Comparison of ENCODE assay signal across 8 cellular contexts in the genomic region with DNA sequence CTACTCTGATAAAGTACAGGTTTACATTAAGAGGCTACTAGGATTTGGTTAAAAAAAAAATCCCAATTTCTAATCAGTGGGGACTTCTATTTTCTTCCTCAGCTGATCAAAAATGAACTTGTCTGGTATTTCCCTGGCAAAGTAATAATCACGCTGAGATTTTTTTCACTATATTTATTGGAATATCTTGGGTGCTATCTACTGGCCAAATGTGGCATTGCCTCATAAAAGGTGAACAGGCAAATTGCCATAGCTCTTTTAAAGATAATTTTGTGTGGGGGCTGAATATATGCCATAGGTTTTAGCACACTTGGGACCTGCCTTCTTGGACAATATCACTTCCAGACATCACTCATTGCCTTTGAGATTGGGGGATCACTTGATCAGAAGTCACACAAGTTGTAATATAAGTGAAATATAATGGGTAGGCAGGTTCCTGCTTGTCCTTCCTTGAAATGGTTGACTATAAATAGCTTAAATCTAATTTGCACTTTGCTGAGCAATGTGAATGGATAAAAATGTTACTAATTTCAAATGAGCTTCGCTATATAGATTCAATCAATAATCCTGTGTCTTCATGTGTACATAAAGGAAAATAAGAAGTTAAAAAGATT. TPM values are rescaled to one million over a fixed set of nuclear protein-coding genes. Genes with fewer than 3 reads are reported as not detected.
DNase-seq lines count a peak whose midpoint lies in the region; ATAC-seq, FAIRE-seq and TF ChIP-seq lines count a peak whose summit lies in the region.

No MANE protein-coding gene starts in this region.

- H3K79me2 ChIP-seq in Karpas-422 (ENCODE audit: low read length) (no peaks in the 10 kb centered on the region), hepatocyte (no peaks in the 10 kb centered on the region)

- no peaks in the 10 kb centered on the region for H3K27me3 ChIP-seq in Karpas-422 (ENCODE audit: low read length)
- peaks cover 13% of the 10 kb centered on the region for H3K27me3 ChIP-seq in hepatocyte
- H3K27me3 ChIP-seq in tibial artery, result no peaks in the 10 kb centered on the region

- TF ChIP-seq EP300 in A549 (IDR thresholded peaks at IDR 0.05), result no peak

- H3K27me3 Mint-ChIP-seq in stimulated activated naive B cell treated with anti-CD40 and anti-IgM and Interleukin-4, amounts not matched to agents 10 μg/mL and 1 μg/mL and 100 μg/mL, for 72 hours, result peaks cover 22 to 29% of the 10 kb centered on the region in 2 donors

- no peaks in the 10 kb centered on the region for H3K9me3 Mint-ChIP-seq in stimulated activated naive B cell treated with anti-CD40 and anti-IgM and Interleukin-4, amounts not matched to agents 10 μg/mL and 1 μg/mL and 100 μg/mL, for 72 hours

- H3K36me3 ChIP-seq in Karpas-422 (ENCODE audit: insufficient read depth, low read length) (no peaks in the 10 kb centered on the region), hepatocyte (replicated peaks; ENCODE audit: insufficient read depth, low read depth) (no peaks in the 10 kb centered on the region), tibial artery (no peaks in the 10 kb centered on the region)

- TF ChIP-seq POLR2A in A549 (IDR thresholded peaks at IDR 0.05; ENCODE audit: low read length), result no peak

- CTCF ChIA-PET in A549 (lab: Yijun Ruan, JAX) (interaction anchor here (0.6 to 4.7 kb wide), 44 partner anchors 9 to 1313 kb away, joined by 3 to 52 read pairs (median 4); a partner anchor contains a TSS), GM10248 (lab: Yijun Ruan, JAX) (interaction anchor here (0.6 to 3.2 kb wide), 27 partner anchors 8 to 925 kb away, joined by 3 to 21 read pairs (median 4); no protein-coding TSS in a partner anchor)

- H3K4me2 ChIP-seq in A549 (no peak overlapping the region), Karpas-422 (ENCODE audit: low read depth, low read length, poor library complexity, severe bottlenecking) (no peak overlapping the region), hepatocyte (no peak overlapping the region)

- ATAC-seq in A549, result peak; percentile 43 to 58; a peak in 4 of 6 replicates
- no peak for ATAC-seq in stimulated activated naive B cell treated with anti-CD40 and anti-IgM and Interleukin-4, amounts not matched to agents 10 μg/mL and 1 μg/mL and 100 μg/mL, for 72 hours (replicated peaks)

- peak in 1 of 2 experiments; percentile 25 for DNase-seq in A549 (ENCODE audit: low read depth in 1 of 2, low spot score in 1 of 2)
- DNase-seq in GM10248 (ENCODE audit: extremely low spot score), result no peak
- peak; percentile 66 for DNase-seq in Karpas-422
- DNase-seq in hepatocyte (ENCODE audit: low spot score), result peak; percentile 64
- no peak for DNase-seq in tibial artery
- DNase-seq in stimulated activated CD4-positive, alpha-beta T cell treated with anti-CD3 and anti-CD28 coated beads, Interleukin-1b, Interleukin-23, amount 100 ng/mL, for 48 hours, result no peak
- no peak for DNase-seq in stimulated activated naive B cell treated with anti-CD40 and anti-IgM and Interleukin-4, amounts not matched to agents 10 μg/mL and 1 μg/mL and 100 μg/mL, for 72 hours

- peak; percentile 84 for TF ChIP-seq CTCF in A549 (IDR thresholded peaks at IDR 0.05)
- peak; percentile 68 for TF ChIP-seq CTCF in GM10248 (IDR thresholded peaks at IDR 0.05; ENCODE audit: control extremely low read depth, extremely low read depth, low read depth, missing control alignments)
- peak; percentile 75 for TF ChIP-seq CTCF in hepatocyte (IDR thresholded peaks at IDR 0.05; ENCODE audit: poor library complexity)
- TF ChIP-seq CTCF in tibial artery (IDR thresholded peaks at IDR 0.05), result peak; percentile 70 to 80

- no peaks in the 10 kb centered on the region for H3K9me2 ChIP-seq in Karpas-422 (replicated peaks; ENCODE audit: insufficient read depth, low read length)
- H3K9me2 ChIP-seq in hepatocyte (replicated peaks; ENCODE audit: insufficient read depth), result no peaks in the 10 kb centered on the region

- FAIRE-seq in A549 (lab: Jason Lieb, UNC) (no peak), TTC549 (lab: Jason Lieb, UNC) (peak; percentile 87)

- WGBS in A549 (ENCODE audit: missing lambda C conversion rate), result 0% methylated on average over 2 of the region's 2 CpGs
- 26% methylated on average over 2 of the region's 2 CpGs for WGBS in hepatocyte (ENCODE audit: low lambda C conversion rate, missing lambda C conversion rate)

- H3K9me3 ChIP-seq in A549 (peaks cover 3% of the 10 kb centered on the region; the same call in 1 of the 3 replicates), Karpas-422 (ENCODE audit: low read length) (no peaks in the 10 kb centered on the region), hepatocyte (ENCODE audit: low read depth) (no peaks in the 10 kb centered on the region), tibial artery (no peaks in the 10 kb centered on the region)

- no peaks in the 10 kb centered on the region for H3K4me1 Mint-ChIP-seq in stimulated activated naive B cell treated with anti-CD40 and anti-IgM and Interleukin-4, amounts not matched to agents 10 μg/mL and 1 μg/mL and 100 μg/mL, for 72 hours

- H3K4me3 ChIP-seq in A549 (no peak overlapping the region), Karpas-422 (ENCODE audit: low read length) (no peak overlapping the region), hepatocyte (no peak overlapping the region), tibial artery (no peak overlapping the region)

- TF ChIP-seq RAD21 in A549 (conservative IDR thresholded peaks at IDR 0.05 in 1 of 2, IDR thresholded peaks at IDR 0.05 in 1 of 2), result peak; percentile 85 to 88

- H3K36me3 Mint-ChIP-seq in stimulated activated naive B cell treated with anti-CD40 and anti-IgM and Interleukin-4, amounts not matched to agents 10 μg/mL and 1 μg/mL and 100 μg/mL, for 72 hours, result no peaks in the 10 kb centered on the region

- H3K4me1 ChIP-seq in A549 (no peaks in the 10 kb centered on the region), Karpas-422 (ENCODE audit: low read length) (no peaks in the 10 kb centered on the region), hepatocyte (ENCODE audit: insufficient read depth) (no peaks in the 10 kb centered on the region), tibial artery (no peaks in the 10 kb centered on the region)

- intact Hi-C loops in tibial artery (cut with DNase I; ENCODE audit: low total_unique reads), result loop anchor here (2.0 to 5.0 kb wide), 2 partner anchors 410 to 876 kb away; no protein-coding TSS in a partner anchor

- no peak overlapping the region for H3K9ac ChIP-seq in Karpas-422 (ENCODE audit: low read length)

- H3K27ac Mint-ChIP-seq in stimulated activated naive B cell treated with anti-CD40 and anti-IgM and Interleukin-4, amounts not matched to agents 10 μg/mL and 1 μg/mL and 100 μg/mL, for 72 hours, result no peak overlapping the region

- no peak overlapping the region for H3K27ac ChIP-seq in A549
- no peak overlapping the region for H3K27ac ChIP-seq in Karpas-422 (ENCODE audit: low read length)
- no peak overlapping the region for H3K27ac ChIP-seq in hepatocyte
- no peak overlapping the region for H3K27ac ChIP-seq in tibial artery

- no peak overlapping the region for H3K4me3 Mint-ChIP-seq in stimulated activated naive B cell treated with anti-CD40 and anti-IgM and Interleukin-4, amounts not matched to agents 10 μg/mL and 1 μg/mL and 100 μg/mL, for 72 hours

- H2AFZ ChIP-seq in Karpas-422 (ENCODE audit: low read length) (no peak overlapping the region), hepatocyte (no peak overlapping the region)

- POLR2A ChIA-PET in A549 (lab: Yijun Ruan, JAX), result interaction anchor here (1.0 kb wide), 1 partner anchor 875 kb away, joined by 3 read pairs; no protein-coding TSS in a partner anchor
- POLR2A ChIA-PET in GM10248 (lab: Yijun Ruan, JAX), result no interaction called here

- no peaks in the 10 kb centered on the region for H4K20me1 ChIP-seq in Karpas-422 (ENCODE audit: insufficient read depth, low read depth, low read length)
- H4K20me1 ChIP-seq in hepatocyte (ENCODE audit: insufficient read depth, poor library complexity, severe bottlenecking), result no peaks in the 10 kb centered on the region

TF ChIP-seq in A549, 52 proteins besides CTCF, POLR2A, EP300 and RAD21:
- peak; percentile 85 for TF ChIP-seq SMC3 (IDR thresholded peaks at IDR 0.05)
- TF ChIP-seq MAZ (IDR thresholded peaks at IDR 0.05; ENCODE audit: borderline replicate concordance, low read depth, low read length), result no peak
- TF ChIP-seq, protein P1, sequence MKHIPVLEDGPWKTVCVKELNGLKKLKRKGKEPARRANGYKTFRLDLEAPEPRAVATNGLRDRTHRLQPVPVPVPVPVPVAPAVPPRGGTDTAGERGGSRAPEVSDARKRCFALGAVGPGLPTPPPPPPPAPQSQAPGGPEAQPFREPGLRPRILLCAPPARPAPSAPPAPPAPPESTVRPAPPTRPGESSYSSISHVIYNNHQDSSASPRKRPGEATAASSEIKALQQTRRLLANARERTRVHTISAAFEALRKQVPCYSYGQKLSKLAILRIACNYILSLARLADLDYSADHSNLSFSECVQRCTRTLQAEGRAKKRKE (CRISPR knock-in tag; IDR thresholded peaks at IDR 0.05; ENCODE audit: low read depth), result no peak

RNA-seq across cellular contexts. Expression of a gene that starts 7.0 kb away (rescaled TPM):
- polyA plus RNA-seq in A549 (2011; rRNA removed) (not detected in 2 replicates), A549 (2017; fragmentation: RNase III; extraction: RNeasy Plus Mini Kit Qiagen cat#74134 plus additional on column Dnase treatment) (not detected in 3 replicates), hepatocyte (1.5 and 2.3 TPM in 2 replicates)
- polyA plus RNA-seq in A549 (2012; cell fraction: cytosol; rRNA removed), result 0.05 TPM in 1 of 2 replicates, not detected in the other
- not detected in 2 replicates for polyA plus RNA-seq in A549 (2012; cell fraction: nucleus; rRNA removed)
- polyA minus RNA-seq in A549 (2011; rRNA and poly(A)+ RNA removed), result not detected in 2 replicates
- not detected in 2 replicates for total RNA-seq in Karpas-422 (2014; rRNA removed; shearing (Covaris generic); ENCODE audit: low replicate concordance)
- 1.2 and 6.3 TPM in 2 replicates for total RNA-seq in hepatocyte

Comparison
In these comparisons a context has a peak if more than half of its experiments do, and no peak if none do; other contexts are left out.
1. ATAC-seq: peak in A549 (2 of 2); none in stimulated activated naive B cell treated with anti-CD40 and anti-IgM and Interleukin-4, amounts not matched to agents 10 μg/mL and 1 μg/mL and 100 μg/mL, for 72 hours (0 of 2).
2. DNase-seq: peak in Karpas-422 (single experiment) and hepatocyte (single experiment); none in GM10248 (single experiment), tibial artery (0 of 2), stimulated activated CD4-positive, alpha-beta T cell treated with anti-CD3 and anti-CD28 coated beads, Interleukin-1b, Interleukin-23, amount 100 ng/mL, for 48 hours (single experiment) and stimulated activated naive B cell treated with anti-CD40 and anti-IgM and Interleukin-4, amounts not matched to agents 10 μg/mL and 1 μg/mL and 100 μg/mL, for 72 hours (single experiment).
3. Peak in every context shown above with its lines, with median percentiles within 50 percentile points of each other: CTCF ChIP-seq.